8 cellular contexts compared by ENCODE assay signal in genomic region chr11:130131957-130132850, GRCh38. TPM values are rescaled to one million over a fixed set of nuclear protein-coding genes. Genes with fewer than 3 reads are reported as not detected.
DNase-seq lines count a peak whose midpoint lies in the region; ATAC-seq and TF ChIP-seq lines count a peak whose summit lies in the region.

No MANE protein-coding gene starts in this region.

- TF ChIP-seq POLR2A in esophagus squamous epithelium (IDR thresholded peaks at IDR 0.05): no peak

- WGBS in esophagus squamous epithelium, 2 donors: 27 to 37% methylated on average over 9 of the region's 9 CpGs

- ATAC-seq in HG03175 (IDR thresholded peaks at IDR 0.05; ENCODE audit: unreplicated experiment): peak; percentile 80
- ATAC-seq in activated CD8-positive, alpha-beta T cell treated with anti-CD3 and anti-CD28 coated beads for 36 hours: peak; percentile 97
- no peak for ATAC-seq in GM21737 (IDR thresholded peaks at IDR 0.05; ENCODE audit: unreplicated experiment)

- CTCF ChIA-PET in activated CD8-positive, alpha-beta T cell treated with anti-CD3 and anti-CD28 coated beads for 36 hours (lab: Charles Lee): interaction anchor here (0.6 to 8.9 kb wide), 49 partner anchors 9 to 276 kb away, joined by 3 to 178 read pairs (median 5); partner anchors contain the start of genes NFRKB and PRDM10

- peaks cover 17% of the 10 kb centered on the region for H3F3A ChIP-seq in neural progenitor cell (ENCODE audit: low read depth)

- peaks cover 10% of the 10 kb centered on the region for H3K79me2 ChIP-seq in neural progenitor cell (ENCODE audit: low read depth)

- peaks cover 4% of the 10 kb centered on the region for H3K36me3 Mint-ChIP-seq in activated CD8-positive, alpha-beta T cell treated with anti-CD3 and anti-CD28 coated beads for 36 hours (ENCODE audit: low read depth)
- H3K36me3 Mint-ChIP-seq in neural progenitor cell: peaks cover 73% of the 10 kb centered on the region

- no peaks in the 10 kb centered on the region for H3K27me3 Mint-ChIP-seq in activated CD8-positive, alpha-beta T cell treated with anti-CD3 and anti-CD28 coated beads for 36 hours
- H3K27me3 Mint-ChIP-seq in neural progenitor cell (ENCODE audit: insufficient read depth, low read depth): peaks cover 2% of the 10 kb centered on the region

- DNase-seq in NCI-H526 treated with DMSO at 0.1 percent for 48 hours (lab: John Stamatoyannopoulos, UW) (peak; percentile 75), esophagus squamous epithelium (lab: John Stamatoyannopoulos, UW) (no peak), neural progenitor cell (ENCODE audit: low spot score) (peak; percentile 68)
- peak; percentile 62 for DNase-seq in activated CD8-positive, alpha-beta T cell treated with anti-CD3 and anti-CD28 coated beads for 36 hours

- intact Hi-C loops in activated CD8-positive, alpha-beta T cell treated with anti-CD3 and anti-CD28 coated beads for 36 hours (cut with micrococcal nuclease): loop anchor here (2.0 to 5.0 kb wide), 2 partner anchors 130 to 209 kb away; partner anchors contain the start of gene PRDM10
- intact Hi-C loops in esophagus squamous epithelium (cut with DNase I): no loop called here

- H3K9me3 ChIP-seq in esophagus squamous epithelium: no peaks in the 10 kb centered on the region
- H3K9me3 ChIP-seq in neural progenitor cell (ENCODE audit: low read depth): no peaks in the 10 kb centered on the region

- H3K4me1 ChIP-seq in esophagus squamous epithelium: peaks cover 0 to 6% (median 0%) of the 10 kb centered on the region in 3 donors
- no peaks in the 10 kb centered on the region for H3K4me1 ChIP-seq in neural progenitor cell

- POLR2A ChIA-PET in activated CD8-positive, alpha-beta T cell treated with anti-CD3 and anti-CD28 coated beads for 36 hours (lab: Charles Lee): interaction anchor here (0.6 to 1.1 kb wide), 4 partner anchors 22 to 342 kb away, joined by 3 to 4 read pairs (median 4); partner anchors contain the start of gene PRDM10

- H3K4me3 ChIP-seq in esophagus squamous epithelium (no peak overlapping the region), neural progenitor cell (no peak overlapping the region)

- H3K4me3 Mint-ChIP-seq in activated CD8-positive, alpha-beta T cell treated with anti-CD3 and anti-CD28 coated beads for 36 hours: no peak overlapping the region
- no peak overlapping the region for H3K4me3 Mint-ChIP-seq in neural progenitor cell

- H3K27ac ChIP-seq in 22Rv1: no peak overlapping the region
- peak overlapping the region in 1 of 4 donors; percentile 19 for H3K27ac ChIP-seq in esophagus squamous epithelium
- no peak overlapping the region for H3K27ac ChIP-seq in neural progenitor cell

- peak; percentile 83 for TF ChIP-seq CTCF in 22Rv1 (IDR thresholded peaks at IDR 0.05)
- TF ChIP-seq CTCF in GM12873 (IDR thresholded peaks at IDR 0.05; ENCODE audit: insufficient read depth, low read depth, low read length, missing control alignments): peak; percentile 78
- TF ChIP-seq CTCF in activated CD8-positive, alpha-beta T cell treated with anti-CD3 and anti-CD28 coated beads for 36 hours (IDR thresholded peaks at IDR 0.05): peak; percentile 79
- TF ChIP-seq CTCF in esophagus squamous epithelium (IDR thresholded peaks at IDR 0.05): peak; percentile 80 to 91 (median 86)
- TF ChIP-seq CTCF in neural progenitor cell (IDR thresholded peaks at IDR 0.05): peak; percentile 74

- H3K9ac ChIP-seq in neural progenitor cell: no peak overlapping the region

- H3K36me3 ChIP-seq in esophagus squamous epithelium (peaks cover 38 to 99% (median 45%) of the 10 kb centered on the region in 3 donors), neural progenitor cell (peaks cover 27% of the 10 kb centered on the region)

- H3K4me1 Mint-ChIP-seq in activated CD8-positive, alpha-beta T cell treated with anti-CD3 and anti-CD28 coated beads for 36 hours (ENCODE audit: low read depth): no peaks in the 10 kb centered on the region
- H3K4me1 Mint-ChIP-seq in neural progenitor cell: no peaks in the 10 kb centered on the region

- no peaks in the 10 kb centered on the region for H3K27me3 ChIP-seq in esophagus squamous epithelium
- H3K27me3 ChIP-seq in neural progenitor cell: no peaks in the 10 kb centered on the region

- H3K9me3 Mint-ChIP-seq in activated CD8-positive, alpha-beta T cell treated with anti-CD3 and anti-CD28 coated beads for 36 hours: no peaks in the 10 kb centered on the region
- H3K9me3 Mint-ChIP-seq in neural progenitor cell: no peaks in the 10 kb centered on the region

- H2AFZ ChIP-seq in neural progenitor cell (replicated peaks): no peak overlapping the region

- no peak overlapping the region for H3K27ac Mint-ChIP-seq in activated CD8-positive, alpha-beta T cell treated with anti-CD3 and anti-CD28 coated beads for 36 hours
- H3K27ac Mint-ChIP-seq in neural progenitor cell: no peak overlapping the region

- peaks cover 1% of the 10 kb centered on the region for H4K20me1 ChIP-seq in neural progenitor cell (ENCODE audit: low read depth)

- H3K4me2 ChIP-seq in neural progenitor cell: no peak overlapping the region

RNA-seq across cellular contexts. Expression of gene ST14, which starts 27.4 kb away (rescaled TPM):
- total RNA-seq in activated CD8-positive, alpha-beta T cell treated with anti-CD3 and anti-CD28 coated beads for 36 hours: not detected
- total RNA-seq in esophagus squamous epithelium (100 to 1,000 TPM; 109 to 225 (median 141) TPM), neural progenitor cell (ENCODE audit: low replicate concordance) (1.4 and 2.4 TPM in 2 replicates)

Comparison
In these comparisons a context has a peak if more than half of its experiments do, and no peak if none do; other contexts are left out.
1. RNA of gene ST14, which starts 27.4 kb away (total RNA-seq): 109 to 225 TPM in esophagus squamous epithelium; 1.4 to 2.4 TPM in neural progenitor cell and not detected in activated CD8-positive, alpha-beta T cell treated with anti-CD3 and anti-CD28 coated beads for 36 hours; every median in the first group is over 10 times any median in the second.
2. Peak in every context shown above with its lines, with median percentiles within 50 percentile points of each other: CTCF ChIP-seq.